In genomic region chr1:206933333-206933945, GRCh38 we compare ENCODE assay signal across 1 cellular context.
TF ChIP-seq lines count a peak whose summit lies in the region.

No MANE protein-coding gene starts in this region.

TF ChIP-seq in SK-N-SH treated with all-trans-retinoic acid at 6 μM for 48 hours, 23 proteins besides CTCF, POLR2A, EP300 and RAD21 (continued from another document):
- TF ChIP-seq TSHZ2 (CRISPR knock-in tag; IDR thresholded peaks at IDR 0.05) (no peak), CREB5 (CRISPR knock-in tag; IDR thresholded peaks at IDR 0.05; ENCODE audit: low read depth) (no peak), CSDC2 (CRISPR knock-in tag; IDR thresholded peaks at IDR 0.05) (no peak)
